10 cellular contexts compared by ENCODE assay signal in the genomic region with DNA sequence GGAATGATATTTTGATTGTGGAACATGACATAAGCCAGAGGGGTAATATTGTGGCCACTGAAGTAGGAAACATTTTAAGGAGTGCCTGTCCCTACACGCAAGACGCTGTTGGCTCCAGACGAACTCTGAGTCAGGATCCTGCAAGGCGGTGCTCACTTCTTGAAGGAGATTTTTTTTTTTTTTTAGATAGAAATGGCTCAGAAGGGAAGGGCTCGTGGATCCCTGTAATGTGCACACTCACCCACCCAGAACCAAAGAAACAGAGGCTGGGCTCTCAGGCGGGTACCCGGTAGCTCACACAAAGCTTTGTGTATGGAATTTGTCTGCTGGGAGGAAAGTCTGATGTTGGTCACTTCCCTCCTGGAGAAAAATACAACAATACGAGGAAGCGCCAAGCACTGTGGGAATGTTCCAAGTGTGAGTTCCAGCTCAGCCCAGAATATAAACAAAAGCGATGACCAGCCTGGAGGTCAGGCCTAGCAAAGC. TPM values are rescaled to one million over a fixed set of nuclear protein-coding genes. Genes with fewer than 3 reads are reported as not detected.
DNase-seq lines count a peak whose midpoint lies in the region; ATAC-seq and TF ChIP-seq lines count a peak whose summit lies in the region.
"Had no signal": no experiment of that assay in that cellular context is flagged by ENCODE, and none has a peak within 500 bp of the region (broad histone marks: within the 10 kb centered on the region; RNA-seq: fewer than 3 reads in every experiment).

No MANE protein-coding gene starts in this region.

- no peaks in the 10 kb centered on the region for H3K36me3 ChIP-seq in psoas muscle (ENCODE audit: insufficient read depth in 1 of 2, low read depth in 1 of 2)
- H3K36me3 ChIP-seq in MM.1S (replicated peaks; ENCODE audit: insufficient read depth, low read length): no peaks in the 10 kb centered on the region

- in situ Hi-C loops in astrocyte of the cerebellum (cut with HindIII; ENCODE audit: low sequenced_read_pairs): no loop called here

- peaks cover 100% of the 10 kb centered on the region for H3K79me2 ChIP-seq in MM.1S (ENCODE audit: low read length)

- 68 to 76% (median 69%) methylated on average over 10 of the region's 10 CpGs for WGBS in psoas muscle, 3 donors

- no peaks in the 10 kb centered on the region for H3K9me2 ChIP-seq in MM.1S (replicated peaks; ENCODE audit: insufficient read depth, low read length)

- H4K20me1 ChIP-seq in MM.1S (ENCODE audit: insufficient read depth, low read length): no peaks in the 10 kb centered on the region; the same call in 1 of the 2 replicates

- no peaks in the 10 kb centered on the region for H3K9me3 ChIP-seq in psoas muscle
- no peaks in the 10 kb centered on the region for H3K9me3 ChIP-seq in MM.1S (replicated peaks; ENCODE audit: insufficient read depth, low read length)

- H3K4me2 ChIP-seq in MM.1S (ENCODE audit: low read depth, low read length): no peak overlapping the region

- no peaks in the 10 kb centered on the region for H3F3A ChIP-seq in MM.1S (ENCODE audit: insufficient read depth, low read length)

- ATAC-seq in Right ventricle myocardium inferior (peak; percentile 83), psoas muscle (peak; percentile 6 to 21 (median 17))
- ATAC-seq: activated CD8-positive, alpha-beta T cell treated with anti-CD3 and anti-CD28 coated beads, Interleukin-2, amount 10 ng/mL, durations not matched to agents 7 days and 5 days had no signal

- TF ChIP-seq CTCF in astrocyte of the cerebellum (IDR thresholded peaks at IDR 0.05; ENCODE audit: low read depth, low read length, missing control alignments) (no peak), psoas muscle (IDR thresholded peaks at IDR 0.05) (no peak), MM.1S (IDR thresholded peaks at IDR 0.05; ENCODE audit: low read length) (no peak)

- no peak overlapping the region for H3K4me3 ChIP-seq in astrocyte of the cerebellum (ENCODE audit: low read depth, low read length)
- H3K4me3 ChIP-seq in psoas muscle: no peak overlapping the region
- H3K4me3 ChIP-seq in MM.1S (ENCODE audit: low read length): no peak overlapping the region

- intact Hi-C loops in Right ventricle myocardium inferior (cut with DNase I): no loop called here
- intact Hi-C loops in psoas muscle (cut with DNase I): no loop called here

- H3K27ac ChIP-seq in psoas muscle (peak overlapping the region; percentile 68), MM.1S (ENCODE audit: low read length) (no peak overlapping the region)

- no peak overlapping the region for H3K9ac ChIP-seq in MM.1S (ENCODE audit: low read length)

- DNase-seq in CD1c-positive myeloid dendritic cell (ENCODE audit: extremely low spot score): peak; percentile 69
- peak; percentile 54 for DNase-seq in astrocyte of the cerebellum (ENCODE audit: low read depth)
- DNase-seq in Right ventricle myocardium inferior (ENCODE audit: missing footprints): no peak
- DNase-seq in psoas muscle: peak; percentile 64 to 75
- DNase-seq in NCI-H187 treated with DMSO at 0.1 percent for 48 hours (lab: John Stamatoyannopoulos, UW): no peak
- DNase-seq in NCI-H446 treated with DMSO at 0.1 percent for 48 hours (lab: John Stamatoyannopoulos, UW): no peak
- no peak for DNase-seq in NCI-H2196 treated with DMSO at 0.1 percent for 48 hours (lab: John Stamatoyannopoulos, UW; ENCODE audit: unreplicated experiment)
- no peak for DNase-seq in MM.1S
- DNase-seq: activated CD8-positive, alpha-beta T cell treated with anti-CD3 and anti-CD28 coated beads, Interleukin-2, amount 10 ng/mL, durations not matched to agents 7 days and 5 days; NCI-H526 treated with DMSO at 0.1 percent for 48 hours had no signal

- no peak overlapping the region for H2AFZ ChIP-seq in MM.1S (ENCODE audit: low read length)

- H3K4me1 ChIP-seq in psoas muscle: peaks cover 59% of the 10 kb centered on the region
- no peaks in the 10 kb centered on the region for H3K4me1 ChIP-seq in MM.1S (ENCODE audit: low read length)

- H3K27me3 ChIP-seq in psoas muscle (ENCODE audit: insufficient read depth in 3 of 3, low read length in 2 of 3) (no peaks in the 10 kb centered on the region), MM.1S (replicated peaks; ENCODE audit: insufficient read depth, low read length) (no peaks in the 10 kb centered on the region)

RNA-seq across cellular contexts. Expression of a gene that starts 25.7 kb away (rescaled TPM):
- total RNA-seq in Right ventricle myocardium inferior: 125 TPM
- total RNA-seq in psoas muscle: 100 to 1,000 TPM; 234 to 319 (median 272) TPM
- 100 to 1,000 TPM in 1 of 3 donors, 10 to 100 TPM in 2; 72.3 to 268 (median 93.1) TPM for polyA plus RNA-seq in psoas muscle

Comparison
In these comparisons a context has a peak if more than half of its experiments do, and no peak if none do; other contexts are left out.
1. DNase-seq: peak in CD1c-positive myeloid dendritic cell (single experiment), astrocyte of the cerebellum (single experiment) and psoas muscle (2 of 2); none in Right ventricle myocardium inferior (single experiment), NCI-H187 treated with DMSO at 0.1 percent for 48 hours (single experiment), NCI-H446 treated with DMSO at 0.1 percent for 48 hours (single experiment), NCI-H2196 treated with DMSO at 0.1 percent for 48 hours (single experiment) and MM.1S (single experiment).